ENCODE assay signal across 1 cellular context in the genomic region with DNA sequence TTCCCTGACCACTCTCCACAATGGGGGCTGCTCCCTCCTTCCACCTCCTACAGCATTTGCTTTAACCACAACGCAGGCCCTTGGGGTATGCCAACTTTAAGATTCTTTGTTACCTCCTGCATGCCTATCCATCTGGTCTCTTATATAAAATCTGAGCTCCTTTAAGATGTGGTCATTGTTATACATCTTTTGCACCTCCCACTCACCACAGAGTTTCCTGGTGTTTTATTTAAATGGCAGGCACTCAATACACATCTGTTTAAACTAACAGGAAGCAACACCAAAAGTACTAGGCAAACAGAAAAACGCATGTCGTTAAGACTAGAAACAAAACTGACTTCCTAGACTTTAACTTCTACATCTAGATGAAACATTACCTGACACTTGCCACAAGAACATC.
TF ChIP-seq lines count a peak whose summit lies in the region.

No MANE protein-coding gene starts in this region.

TF ChIP-seq in IMR-90, 13 proteins besides CTCF, POLR2A, EP300 and RAD21 (continued from another document):
- TF ChIP-seq, protein P1, sequence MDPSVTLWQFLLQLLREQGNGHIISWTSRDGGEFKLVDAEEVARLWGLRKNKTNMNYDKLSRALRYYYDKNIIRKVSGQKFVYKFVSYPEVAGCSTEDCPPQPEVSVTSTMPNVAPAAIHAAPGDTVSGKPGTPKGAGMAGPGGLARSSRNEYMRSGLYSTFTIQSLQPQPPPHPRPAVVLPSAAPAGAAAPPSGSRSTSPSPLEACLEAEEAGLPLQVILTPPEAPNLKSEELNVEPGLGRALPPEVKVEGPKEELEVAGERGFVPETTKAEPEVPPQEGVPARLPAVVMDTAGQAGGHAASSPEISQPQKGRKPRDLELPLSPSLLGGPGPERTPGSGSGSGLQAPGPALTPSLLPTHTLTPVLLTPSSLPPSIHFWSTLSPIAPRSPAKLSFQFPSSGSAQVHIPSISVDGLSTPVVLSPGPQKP (IDR thresholded peaks at IDR 0.05; ENCODE audit: borderline replicate concordance, low read depth, low read length), result no peak
- TF ChIP-seq FOS (IDR thresholded peaks at IDR 0.05; ENCODE audit: low read depth, low read length) (no peak), BHLHE40 (IDR thresholded peaks at IDR 0.05; ENCODE audit: low read depth, low read length) (no peak)
- TF ChIP-seq, protein P2, sequence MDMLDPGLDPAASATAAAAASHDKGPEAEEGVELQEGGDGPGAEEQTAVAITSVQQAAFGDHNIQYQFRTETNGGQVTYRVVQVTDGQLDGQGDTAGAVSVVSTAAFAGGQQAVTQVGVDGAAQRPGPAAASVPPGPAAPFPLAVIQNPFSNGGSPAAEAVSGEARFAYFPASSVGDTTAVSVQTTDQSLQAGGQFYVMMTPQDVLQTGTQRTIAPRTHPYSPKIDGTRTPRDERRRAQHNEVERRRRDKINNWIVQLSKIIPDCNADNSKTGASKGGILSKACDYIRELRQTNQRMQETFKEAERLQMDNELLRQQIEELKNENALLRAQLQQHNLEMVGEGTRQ (IDR thresholded peaks at IDR 0.05; ENCODE audit: low read depth, low read length), result no peak
